In genomic region chr2:35871672-35872071, GRCh38 we compare ENCODE assay signal across 2 cellular contexts.
TF ChIP-seq lines count a peak whose summit lies in the region.

No MANE protein-coding gene starts in this region.

TF ChIP-seq in HEK293T, 16 proteins besides CTCF, POLR2A, EP300 and RAD21 (continued from another document):
- TF ChIP-seq PKNOX1 (IDR thresholded peaks at IDR 0.05), result no peak

TF ChIP-seq in SK-N-SH treated with all-trans-retinoic acid at 6 μM for 48 hours, 23 proteins besides CTCF, POLR2A, EP300 and RAD21 (continued from another document):
- TF ChIP-seq POU6F1 (CRISPR knock-in tag; IDR thresholded peaks at IDR 0.05; ENCODE audit: borderline replicate concordance, low read depth), result no peak
- no peak for TF ChIP-seq TSHZ2 (CRISPR knock-in tag; IDR thresholded peaks at IDR 0.05)
- no peak for TF ChIP-seq ZFP3 (CRISPR knock-in tag; IDR thresholded peaks at IDR 0.05)
- no peak for TF ChIP-seq TOX (CRISPR knock-in tag; IDR thresholded peaks at IDR 0.05; ENCODE audit: borderline replicate concordance)
- no peak for TF ChIP-seq ESRRG (CRISPR knock-in tag; IDR thresholded peaks at IDR 0.05)
- TF ChIP-seq PATZ1 (CRISPR knock-in tag; IDR thresholded peaks at IDR 0.05; ENCODE audit: borderline replicate concordance), result no peak
- TF ChIP-seq ARNTL (CRISPR knock-in tag; IDR thresholded peaks at IDR 0.05; ENCODE audit: borderline replicate concordance, low read depth), result no peak
- no peak for TF ChIP-seq ZNF565 (CRISPR knock-in tag; conservative IDR thresholded peaks at IDR 0.05; ENCODE audit: low read depth)
- TF ChIP-seq CSRNP3 (CRISPR knock-in tag; IDR thresholded peaks at IDR 0.05), result no peak
- no peak for TF ChIP-seq ZNF70 (CRISPR knock-in tag; IDR thresholded peaks at IDR 0.05)
- TF ChIP-seq TCF4 (CRISPR knock-in tag; IDR thresholded peaks at IDR 0.05; ENCODE audit: borderline replicate concordance), result no peak
- no peak for TF ChIP-seq BACH2 (CRISPR knock-in tag; IDR thresholded peaks at IDR 0.05; ENCODE audit: borderline replicate concordance)
- TF ChIP-seq ZFP30 (CRISPR knock-in tag; IDR thresholded peaks at IDR 0.05), result no peak
- TF ChIP-seq GLIS3 (CRISPR knock-in tag; IDR thresholded peaks at IDR 0.05), result no peak
- TF ChIP-seq RARB (CRISPR knock-in tag; IDR thresholded peaks at IDR 0.05), result no peak
- no peak for TF ChIP-seq SNAI2 (CRISPR knock-in tag; IDR thresholded peaks at IDR 0.05)
- no peak for TF ChIP-seq CSDC2 (CRISPR knock-in tag; IDR thresholded peaks at IDR 0.05)
